In genomic region chr12:116783503-116784237, GRCh38 we compare ENCODE assay signal across 15 cellular contexts.
"Had no signal": no experiment of that assay in that cellular context is flagged by ENCODE, and none has a peak within 500 bp of the region (broad histone marks: within the 10 kb centered on the region; RNA-seq: fewer than 3 reads in every experiment).

No MANE protein-coding gene starts in this region.

- H3K4me3 ChIP-seq: sigmoid colon, spleen, stomach, testis had no signal

- H3K27ac ChIP-seq: epithelial cell of prostate, sigmoid colon, spleen, stomach, testis, WERI-Rb-1 had no signal

- H3K36me3 ChIP-seq: sigmoid colon, stomach had no signal

- H3K4me1 ChIP-seq: sigmoid colon, spleen, stomach, testis had no signal

- H3K9me3 ChIP-seq: sigmoid colon, spleen, stomach, testis had no signal

- ATAC-seq: activated CD8-positive, alpha-beta memory T cell treated with anti-CD3 and anti-CD28 coated beads, Interleukin-2, amount 10 ng/mL, durations not matched to agents 7 days and 5 days; effector memory CD8-positive, alpha-beta T cell had no signal

- DNase-seq: activated CD4-positive, alpha-beta memory T cell treated with anti-CD3 and anti-CD28 coated beads for 36 hours; activated CD8-positive, alpha-beta memory T cell treated with anti-CD3 and anti-CD28 coated beads, Interleukin-2, amount 10 ng/mL, durations not matched to agents 7 days and 5 days; activated naive CD4-positive, alpha-beta T cell treated with anti-CD3 and anti-CD28 coated beads, Interleukin-2, amount 50 U/mL, for 16 hours; activated T-cell treated with anti-CD3 and anti-CD28 coated beads, Interleukin-2, amount 50 U/mL, for 1 hour; dermis blood vessel endothelial cell; effector memory CD8-positive, alpha-beta T cell; foreskin melanocyte; immature natural killer cell; midbrain; sigmoid colon; stomach; WERI-Rb-1 had no signal

- H3K27me3 ChIP-seq: sigmoid colon, spleen, stomach, testis had no signal
